ENCODE assay signal across 10 cellular contexts in genomic region chr11:60485987-60486386, GRCh38. TPM values are rescaled to one million over a fixed set of nuclear protein-coding genes. Genes with fewer than 3 reads are reported as not detected.
DNase-seq lines count a peak whose midpoint lies in the region; TF ChIP-seq lines count a peak whose summit lies in the region.
"Had no signal": no experiment of that assay in that cellular context is flagged by ENCODE, and none has a peak within 500 bp of the region (broad histone marks: within the 10 kb centered on the region; RNA-seq: fewer than 3 reads in every experiment).

No MANE protein-coding gene starts in this region.

- no peak overlapping the region for H3K27ac Mint-ChIP-seq in HFFc6
- H3K27ac Mint-ChIP-seq in neural crest cell (ENCODE audit: unreplicated experiment): no peak overlapping the region
- H3K27ac Mint-ChIP-seq: activated naive CD8-positive, alpha-beta T cell treated with anti-CD3 and anti-CD28 coated beads, Interleukin-2, amount 10 ng/mL, durations not matched to agents 7 days and 5 days had no signal

- H3K4me3 Mint-ChIP-seq in HFFc6 (no peak overlapping the region), neural crest cell (no peak overlapping the region)
- H3K4me3 Mint-ChIP-seq: activated naive CD8-positive, alpha-beta T cell treated with anti-CD3 and anti-CD28 coated beads, Interleukin-2, amount 10 ng/mL, durations not matched to agents 7 days and 5 days had no signal

- TF ChIP-seq CTCF in HFFc6 (IDR thresholded peaks at IDR 0.05) (peak; percentile 29; the same call in 1 of the 2 replicates), LNCaP clone FGC (IDR thresholded peaks at IDR 0.05; ENCODE audit: control insufficient read depth, extremely low read depth, insufficient read depth) (peak; percentile 98), neural crest cell (conservative IDR thresholded peaks at IDR 0.05) (peak; percentile 71)

- H3K4me1 Mint-ChIP-seq in HFFc6 (ENCODE audit: low read depth) (no peaks in the 10 kb centered on the region), neural crest cell (no peaks in the 10 kb centered on the region)

- H3K27me3 Mint-ChIP-seq in HFFc6 (ENCODE audit: insufficient read depth) (no peaks in the 10 kb centered on the region), neural crest cell (ENCODE audit: low read depth) (no peaks in the 10 kb centered on the region)

- peak; percentile 23 for DNase-seq in stimulated activated CD4-positive, alpha-beta T cell treated with anti-CD3 and anti-CD28 coated beads, Interleukin-15, amount 100 ng/mL, for 24 hours
- no peak for DNase-seq in stimulated activated CD4-positive, alpha-beta T cell treated with anti-CD3 and anti-CD28 coated beads, Interleukin-4, amount 100 ng/mL, for 1 hour
- no peak for DNase-seq in HFFc6
- DNase-seq in LNCaP clone FGC (ENCODE audit: low read depth): peak; percentile 56
- DNase-seq in activated CD4-positive, alpha-beta T cell treated with anti-CD3 and anti-CD28 coated beads, Interleukin-2, amount 50 U/mL, for 48 hours: peak; percentile 2 to 16
- DNase-seq in neural crest cell (ENCODE audit: low read depth, low spot score): peak; percentile 8
- DNase-seq in stimulated activated naive CD4-positive, alpha-beta T cell (lab: John Stamatoyannopoulos, UW): no peak
- no peak for DNase-seq in NCI-H2029 treated with DMSO at 0.1 percent for 48 hours (lab: John Stamatoyannopoulos, UW)
- DNase-seq: activated naive CD8-positive, alpha-beta T cell treated with anti-CD3 and anti-CD28 coated beads, Interleukin-2, amount 10 ng/mL, durations not matched to agents 7 days and 5 days had no signal

- H3K4me3 ChIP-seq in LNCaP clone FGC (ENCODE audit: low read depth, low read length): no peak overlapping the region

- no peaks in the 10 kb centered on the region for H3K36me3 Mint-ChIP-seq in HFFc6 (ENCODE audit: low read depth)
- H3K36me3 Mint-ChIP-seq in neural crest cell (ENCODE audit: low read depth): no peaks in the 10 kb centered on the region
- H3K36me3 Mint-ChIP-seq: activated naive CD8-positive, alpha-beta T cell treated with anti-CD3 and anti-CD28 coated beads, Interleukin-2, amount 10 ng/mL, durations not matched to agents 7 days and 5 days had no signal

- H3K9me3 Mint-ChIP-seq in HFFc6: peaks cover 25% of the 10 kb centered on the region
- H3K9me3 Mint-ChIP-seq in neural crest cell: no peaks in the 10 kb centered on the region
- H3K9me3 Mint-ChIP-seq: activated naive CD8-positive, alpha-beta T cell treated with anti-CD3 and anti-CD28 coated beads, Interleukin-2, amount 10 ng/mL, durations not matched to agents 7 days and 5 days had no signal

RNA-seq across cellular contexts. Expression of gene MS4A12, which starts 6.6 kb away (rescaled TPM):
- total RNA-seq in HFFc6 (2021; fragmentation: NEBNext Ultra II Directional; extraction: Animal tissue kit (Norgen Biotek cat#: 25700)): under 1 TPM in 1 of 6 experiments, not detected in 5; 0.18 TPM
- not detected in 2 replicates for total RNA-seq in neural crest cell
- total RNA-seq: activated naive CD8-positive, alpha-beta T cell treated with anti-CD3 and anti-CD28 coated beads, Interleukin-2, amount 10 ng/mL, durations not matched to agents 7 days and 5 days; pulmonary artery endothelial cell had no signal

RNA-seq across cellular contexts. Expression of gene MS4A13, which starts 29.2 kb away (rescaled TPM):
- total RNA-seq in HFFc6 (2021; fragmentation: NEBNext Ultra II Directional; extraction: Animal tissue kit (Norgen Biotek cat#: 25700)): not detected
- not detected in 2 replicates for total RNA-seq in neural crest cell
- total RNA-seq: activated naive CD8-positive, alpha-beta T cell treated with anti-CD3 and anti-CD28 coated beads, Interleukin-2, amount 10 ng/mL, durations not matched to agents 7 days and 5 days; pulmonary artery endothelial cell had no signal

RNA-seq across cellular contexts. Expression of gene MS4A1, which starts 30.3 kb away (rescaled TPM):
- not detected for total RNA-seq in HFFc6 (2021; fragmentation: NEBNext Ultra II Directional; extraction: Animal tissue kit (Norgen Biotek cat#: 25700))
- total RNA-seq in neural crest cell: not detected in 2 replicates
- total RNA-seq: pulmonary artery endothelial cell had no signal

RNA-seq across cellular contexts. Expression of gene MS4A5, which starts 56.6 kb away (rescaled TPM):
- not detected for total RNA-seq in HFFc6 (2021; fragmentation: NEBNext Ultra II Directional; extraction: Animal tissue kit (Norgen Biotek cat#: 25700))
- not detected in 2 replicates for total RNA-seq in neural crest cell
- total RNA-seq: activated naive CD8-positive, alpha-beta T cell treated with anti-CD3 and anti-CD28 coated beads, Interleukin-2, amount 10 ng/mL, durations not matched to agents 7 days and 5 days; pulmonary artery endothelial cell had no signal

Comparison
In these comparisons a context has a peak if more than half of its experiments do, and no peak if none do; other contexts are left out.
1. DNase-seq: peak in stimulated activated CD4-positive, alpha-beta T cell treated with anti-CD3 and anti-CD28 coated beads, Interleukin-15, amount 100 ng/mL, for 24 hours (single experiment), LNCaP clone FGC (single experiment), activated CD4-positive, alpha-beta T cell treated with anti-CD3 and anti-CD28 coated beads, Interleukin-2, amount 50 U/mL, for 48 hours (2 of 2) and neural crest cell (single experiment); none in stimulated activated CD4-positive, alpha-beta T cell treated with anti-CD3 and anti-CD28 coated beads, Interleukin-4, amount 100 ng/mL, for 1 hour (single experiment), HFFc6 (single experiment), stimulated activated naive CD4-positive, alpha-beta T cell (0 of 6) and NCI-H2029 treated with DMSO at 0.1 percent for 48 hours (single experiment).
2. CTCF ChIP-seq: peak in every context shown above with its lines; median percentile 98 in LNCaP clone FGC; 71 in neural crest cell; 29 in HFFc6.